Comparison of ENCODE assay signal across 17 cellular contexts in genomic region chr20:9514072-9514460, GRCh38. TPM values are rescaled to one million over a fixed set of nuclear protein-coding genes. Genes with fewer than 3 reads are reported as not detected.
DNase-seq lines count a peak whose midpoint lies in the region; ATAC-seq, FAIRE-seq and TF ChIP-seq lines count a peak whose summit lies in the region.
"Had no signal": no experiment of that assay in that cellular context is flagged by ENCODE, and none has a peak within 500 bp of the region (broad histone marks: within the 10 kb centered on the region; RNA-seq: fewer than 3 reads in every experiment).

No MANE protein-coding gene starts in this region.

- H2BK12ac ChIP-seq in H1 (ENCODE audit: low read depth, low read length) (no peak overlapping the region), neuronal stem cell (ENCODE audit: low read length) (no peak overlapping the region)

- ATAC-seq in GM19351 (IDR thresholded peaks at IDR 0.05; ENCODE audit: unreplicated experiment), result no peak
- ATAC-seq: CD8-positive, alpha-beta T cell; stimulated activated memory B cell treated with anti-CD40 and anti-IgM and Interleukin-4, amounts not matched to agents 10 μg/mL and 1 μg/mL and 100 μg/mL, for 72 hours; T-helper 17 cell had no signal

- H4K91ac ChIP-seq in H1 (replicated peaks; ENCODE audit: insufficient read length, low read length) (no peak overlapping the region), neuronal stem cell (ENCODE audit: low read depth, low read length, poor library complexity) (no peak overlapping the region)

- H3K4me1 ChIP-seq in H1 (replicated peaks in 1 of 4; ENCODE audit: control insufficient read depth in 3 of 4, insufficient read depth in 4 of 4, low read length in 3 of 4) (peaks cover 2 to 31% (median 14%) of the 10 kb centered on the region in 4 experiments; a peak in 6 of 7 replicates), neuronal stem cell (ENCODE audit: control insufficient read depth in 2 of 2, insufficient read depth in 1 of 2, low read depth in 1 of 2, low read length in 2 of 2) (peaks cover 13 to 21% of the 10 kb centered on the region in 2 donors)

- TF ChIP-seq POLR2A in H1 (IDR thresholded peaks at IDR 0.05; ENCODE audit: control extremely low read depth in 1 of 2, low read depth in 2 of 2, low read length in 2 of 2), result no peak

- no peaks in the 10 kb centered on the region for H3K9me3 ChIP-seq in H1 (ENCODE audit: insufficient read depth in 2 of 2, low read depth in 1 of 2, low read length in 1 of 2)
- no peaks in the 10 kb centered on the region for H3K9me3 ChIP-seq in neuronal stem cell (replicated peaks in 1 of 2; ENCODE audit: control insufficient read depth in 2 of 2, insufficient read depth in 1 of 2, low read depth in 1 of 2, low read length in 2 of 2)
- H3K9me3 ChIP-seq: Peyer's patch had no signal

- H3K14ac ChIP-seq in H1 (ENCODE audit: insufficient read length) (no peak overlapping the region), neuronal stem cell (ENCODE audit: low read length) (no peak overlapping the region)

- H2AFZ ChIP-seq in H1 (ENCODE audit: low read length), result no peak overlapping the region
- H2AFZ ChIP-seq in neuronal stem cell (ENCODE audit: low read length), result peak overlapping the region; percentile 80

- peak overlapping the region; percentile 28 to 63 (median 48); a peak in 7 of 8 replicates for H3K4me3 ChIP-seq in H1 (ENCODE audit: extremely low read depth in 1 of 4, insufficient read depth in 2 of 4, low read depth in 3 of 4, low read length in 4 of 4)
- no peak overlapping the region for H3K4me3 ChIP-seq in neuronal stem cell (ENCODE audit: low read length in 2 of 2)
- H3K4me3 ChIP-seq in brain microvascular endothelial cell (ENCODE audit: low read depth, low read length), result no peak overlapping the region
- H3K4me3 ChIP-seq: Peyer's patch had no signal

- no peak overlapping the region for H2BK5ac ChIP-seq in H1 (ENCODE audit: low read depth, low read length)
- no peak overlapping the region for H2BK5ac ChIP-seq in neuronal stem cell (ENCODE audit: low read length)

- 2% methylated on average over 9 of the region's 9 CpGs; no CpG with 5 or more reads in 1 of the 2 experiments for WGBS in H1 (ENCODE audit: extremely low coverage in 1 of 2, insufficient coverage in 1 of 2, insufficient read length in 1 of 2, insufficient replicate concordance in 2 of 2, low coverage in 1 of 2, low lambda C conversion rate in 2 of 2, missing lambda C conversion rate in 1 of 2), 2 experiments
- no CpG with 5 or more reads among the region's 9 CpGs for WGBS in neuronal stem cell (ENCODE audit: extremely low coverage in 2 of 2, insufficient read length in 2 of 2, insufficient replicate concordance in 1 of 2), 2 donors

- no peak overlapping the region for H2BK120ac ChIP-seq in H1 (replicated peaks; ENCODE audit: low read depth, low read length)
- no peak overlapping the region for H2BK120ac ChIP-seq in neuronal stem cell (ENCODE audit: low read depth, low read length)

- H4K8ac ChIP-seq in H1 (ENCODE audit: extremely low read depth, insufficient read depth, low read length), result no peak overlapping the region
- no peak overlapping the region for H4K8ac ChIP-seq in neuronal stem cell (ENCODE audit: low read depth, low read length)

- POLR2A ChIA-PET in H1 (lab: Charles Lee; ENCODE audit: partially characterized antibody), result interaction anchor here (1.1 kb wide), 2 partner anchors 8 to 59 kb away, joined by 3 to 5 read pairs; no protein-coding TSS in a partner anchor

- H3K23me2 ChIP-seq in H1 (ENCODE audit: low read depth, low read length), result peaks cover 14% of the 10 kb centered on the region; the same call in 1 of the 2 replicates

- H3K56ac ChIP-seq in H1 (replicated peaks; ENCODE audit: insufficient read length, low read depth, low read length), result no peak overlapping the region

- in situ Hi-C loops in brain microvascular endothelial cell (cut with HindIII; ENCODE audit: low pct_ligation_motif_present, low sequenced_read_pairs), result no loop called here

- H2BK15ac ChIP-seq in H1 (ENCODE audit: low read length) (no peak overlapping the region), neuronal stem cell (ENCODE audit: low read length) (no peak overlapping the region)

- H3K18ac ChIP-seq in H1 (ENCODE audit: extremely low read depth, low read length) (no peak overlapping the region), neuronal stem cell (ENCODE audit: low read length) (no peak overlapping the region)

- H3K4me2 ChIP-seq in H1 (ENCODE audit: insufficient read depth in 1 of 2, low read depth in 2 of 2, low read length in 2 of 2) (peak overlapping the region; percentile 74 to 93), neuronal stem cell (ENCODE audit: insufficient read depth, low read length, poor library complexity, severe bottlenecking) (peak overlapping the region; percentile 90)

- TF ChIP-seq EP300 in H1 (IDR thresholded peaks at IDR 0.05; ENCODE audit: borderline replicate concordance in 1 of 2, low read depth in 2 of 2, low read length in 2 of 2), result no peak

- no peak overlapping the region for H3K4ac ChIP-seq in H1 (replicated peaks; ENCODE audit: insufficient read length, low read depth, low read length)
- H3K4ac ChIP-seq in neuronal stem cell (ENCODE audit: low read length), result no peak overlapping the region

- H3K23ac ChIP-seq in H1 (ENCODE audit: insufficient read length), result no peak overlapping the region
- no peak overlapping the region for H3K23ac ChIP-seq in neuronal stem cell (ENCODE audit: low read depth, low read length, poor library complexity)

- CTCF ChIA-PET in H1 (lab: Charles Lee; ENCODE audit: partially characterized antibody), result interaction anchor here (0.6 to 10.5 kb wide), 9 partner anchors 10 to 563 kb away, joined by 3 to 79 read pairs (median 3); no protein-coding TSS in a partner anchor

- H3K27me3 ChIP-seq in H1 (replicated peaks in 1 of 4; ENCODE audit: control insufficient read depth in 3 of 4, extremely low read depth in 1 of 4, insufficient read depth in 3 of 4, low read length in 3 of 4) (peaks cover 57 to 96% (median 77%) of the 10 kb centered on the region in 4 experiments), neuronal stem cell (ENCODE audit: control insufficient read depth in 3 of 3, insufficient read depth in 3 of 3, low read depth in 1 of 3, low read length in 3 of 3) (peaks cover 0 to 94% (median 42%) of the 10 kb centered on the region in 3 experiments), brain microvascular endothelial cell (replicated peaks) (peaks cover 82% of the 10 kb centered on the region)

- TF ChIP-seq CTCF in H1 (IDR thresholded peaks at IDR 0.05; ENCODE audit: control extremely low read depth in 1 of 3, insufficient read depth in 1 of 3, low read depth in 1 of 3, low read length in 3 of 3) (no peak), brain microvascular endothelial cell (IDR thresholded peaks at IDR 0.05; ENCODE audit: low read depth, low read length, missing control alignments) (no peak)

- no peak overlapping the region for H2BK20ac ChIP-seq in H1 (ENCODE audit: low read length)

- FAIRE-seq in H1 (lab: Jason Lieb, UNC), result peak; percentile 66

- H3K27ac ChIP-seq in H1 (ENCODE audit: low read depth, low read length), result no peak overlapping the region
- H3K27ac ChIP-seq in neuronal stem cell (replicated peaks; ENCODE audit: low read length), result no peak overlapping the region
- H3K27ac ChIP-seq in brain microvascular endothelial cell, result no peak overlapping the region
- H3K27ac ChIP-seq: 22Rv1, Peyer's patch had no signal

- no peaks in the 10 kb centered on the region for H3K79me1 ChIP-seq in H1 (ENCODE audit: low read depth, low read length)
- no peaks in the 10 kb centered on the region for H3K79me1 ChIP-seq in neuronal stem cell (ENCODE audit: low read depth, low read length)

- H3K9ac ChIP-seq in H1 (replicated peaks in 1 of 4; ENCODE audit: extremely low read depth in 1 of 4, low read depth in 3 of 4, low read length in 3 of 4) (no peak overlapping the region), neuronal stem cell (ENCODE audit: low read depth, low read length, poor library complexity) (no peak overlapping the region)

- H3K36me3 ChIP-seq in H1 (ENCODE audit: control insufficient read depth in 2 of 4, insufficient read depth in 4 of 4, low read length in 3 of 4) (no peaks in the 10 kb centered on the region), neuronal stem cell (replicated peaks in 1 of 2; ENCODE audit: control insufficient read depth in 2 of 2, insufficient read depth in 2 of 2, low read length in 2 of 2) (no peaks in the 10 kb centered on the region), brain microvascular endothelial cell (replicated peaks) (no peaks in the 10 kb centered on the region)
- H3K36me3 ChIP-seq: Peyer's patch had no signal

- DNase-seq in DMS 273 (lab: John Stamatoyannopoulos, UW; ENCODE audit: unreplicated experiment) (peak; percentile 35), DMS 273 treated with DMSO at 0.1 percent for 48 hours (lab: John Stamatoyannopoulos, UW) (no peak), NCI-H748 (lab: John Stamatoyannopoulos, UW; ENCODE audit: unreplicated experiment) (peak; percentile 54), H1 (ENCODE audit: low read depth in 1 of 2, low spot score in 2 of 2) (no peak), neuronal stem cell (ENCODE audit: low spot score) (no peak), AG08396 (ENCODE audit: low spot score) (no peak), brain microvascular endothelial cell (no peak)
- DNase-seq: activated CD4-positive, alpha-beta T cell treated with anti-CD3 and anti-CD28 coated beads for 48 hours; CD8-positive, alpha-beta T cell; GDM1; Karpas-422; Peyer's patch; T-helper 17 cell had no signal

- no peaks in the 10 kb centered on the region for H3K79me2 ChIP-seq in H1 (ENCODE audit: control insufficient read depth in 1 of 2, insufficient read depth in 2 of 2, low read length in 2 of 2)

- TF ChIP-seq RAD21 in H1 (IDR thresholded peaks at IDR 0.05 in 1 of 2, conservative IDR thresholded peaks at IDR 0.05 in 1 of 2; ENCODE audit: low read depth in 2 of 2, low read length in 2 of 2), result no peak

- no peak overlapping the region for H2AK5ac ChIP-seq in H1 (ENCODE audit: low read depth, low read length)
- H2AK5ac ChIP-seq in neuronal stem cell (ENCODE audit: low read depth, low read length), result no peak overlapping the region

- peaks cover 0 to 2% of the 10 kb centered on the region in 2 experiments for H4K20me1 ChIP-seq in H1 (replicated peaks in 1 of 2; ENCODE audit: control insufficient read depth in 1 of 2, insufficient read depth in 2 of 2, low read length in 2 of 2)

- no peak overlapping the region for H4K5ac ChIP-seq in H1 (ENCODE audit: insufficient read length, low read depth, low read length)

RNA-seq across cellular contexts. Expression of gene LAMP5, which starts 0.3 kb away (rescaled TPM):
- 0.22 and 0.31 TPM in 2 replicates for total RNA-seq in H1 (2021; fragmentation: NEBNext Ultra II Directional; extraction: Animal tissue kit (Norgen Biotek cat#: 25700))
- polyA plus RNA-seq in H1 (2011; rRNA removed), result 0.66 and 1.9 TPM in 2 replicates
- polyA plus RNA-seq in H1 (2011; cell fraction: cytosol; rRNA removed), result 1.2 TPM
- 1.6 TPM for polyA plus RNA-seq in H1 (2011; cell fraction: nucleus; rRNA removed)
- polyA plus RNA-seq in H1 (2012, experiment 1 of 2), result 0.50 to 1.0 TPM (median 0.89 TPM) in 4 replicates
- 1.2 TPM for polyA plus RNA-seq in H1 (2012, experiment 2 of 2)
- polyA plus RNA-seq in H1 (2013, experiment 1 of 2), result 0.41 TPM
- polyA plus RNA-seq in H1 (2013, experiment 2 of 2), result 0.35 TPM
- 0.44 and 0.54 TPM in 2 replicates for polyA minus RNA-seq in H1 (2011; rRNA and poly(A)+ RNA removed)
- polyA minus RNA-seq in H1 (2011; cell fraction: cytosol; rRNA and poly(A)+ RNA removed), result not detected
- not detected for polyA minus RNA-seq in H1 (2011; cell fraction: nucleus; rRNA and poly(A)+ RNA removed)
- 6.5 TPM for polyA plus RNA-seq in neuronal stem cell (2013, experiment 1 of 2)
- polyA plus RNA-seq in neuronal stem cell (2013, experiment 2 of 2), result 6.4 TPM
- total RNA-seq: CD8-positive, alpha-beta T cell; H4; Peyer's patch had no signal

Comparison
In these comparisons a context has a peak if more than half of its experiments do, and no peak if none do; other contexts are left out.
1. DNase-seq: peak in DMS 273 (single experiment) and NCI-H748 (single experiment); none in DMS 273 treated with DMSO at 0.1 percent for 48 hours (single experiment), H1 (0 of 2), neuronal stem cell (single experiment), AG08396 (single experiment) and brain microvascular endothelial cell (single experiment).
2. H3K4me3 ChIP-seq: peak in H1 (4 of 4); none in neuronal stem cell (0 of 2) and brain microvascular endothelial cell (single experiment).